ENCODE assay signal across 8 cellular contexts in genomic region chr12:6828671-6829531, GRCh38. TPM values are rescaled to one million over a fixed set of nuclear protein-coding genes. Genes with fewer than 3 reads are reported as not detected.
DNase-seq lines count a peak whose midpoint lies in the region; ATAC-seq and TF ChIP-seq lines count a peak whose summit lies in the region.

No MANE protein-coding gene starts in this region.

- TF ChIP-seq CTCF in BJ (IDR thresholded peaks at IDR 0.05; ENCODE audit: insufficient read depth, low read depth, low read length), result no peak
- peak in 2 of 56 donors; percentile 3 to 5 for TF ChIP-seq CTCF in dorsolateral prefrontal cortex (IDR thresholded peaks at IDR 0.05 in 54 of 56, conservative IDR thresholded peaks at IDR 0.05 in 2 of 56; ENCODE audit: low read depth in 1 of 56, partially characterized antibody in 56 of 56)
- TF ChIP-seq CTCF in lung (IDR thresholded peaks at IDR 0.05; ENCODE audit: control extremely low read depth, extremely low read depth), result no peak

- ATAC-seq in activated CD4-positive, alpha-beta T cell treated with anti-CD3 and anti-CD28 coated beads for 36 hours, result peak; percentile 47
- ATAC-seq in lung (ENCODE audit: insufficient read depth, low FRiP score) (no peak), HG02884 (IDR thresholded peaks at IDR 0.05; ENCODE audit: unreplicated experiment) (no peak), HG03039 (IDR thresholded peaks at IDR 0.05; ENCODE audit: unreplicated experiment) (no peak)

- peak overlapping the region; percentile 77 for H3K4me3 Mint-ChIP-seq in activated CD4-positive, alpha-beta T cell treated with anti-CD3 and anti-CD28 coated beads for 36 hours

- DNase-seq in BJ (ENCODE audit: low read depth) (no peak), HuH-7 (ENCODE audit: low spot score) (peak; percentile 58), dorsolateral prefrontal cortex (peak in 7 of 10 donors; percentile 62 to 84 (median 70)), lung (ENCODE audit: low spot score) (no peak), stromal cell of bone marrow (ENCODE audit: low read depth) (peak; percentile 34)
- DNase-seq in activated CD4-positive, alpha-beta T cell treated with anti-CD3 and anti-CD28 coated beads for 36 hours, result peak; percentile 59

- H3K27me3 ChIP-seq in BJ (ENCODE audit: control insufficient read depth, insufficient read depth, low read length) (no peaks in the 10 kb centered on the region), dorsolateral prefrontal cortex (no peaks in the 10 kb centered on the region), lung (ENCODE audit: control insufficient read depth, insufficient read depth) (no peaks in the 10 kb centered on the region)

- 0 to 1% methylated on average over 59 to 89 of the region's 89 CpGs for WGBS in lung, 2 donors

- H3K4me1 Mint-ChIP-seq in activated CD4-positive, alpha-beta T cell treated with anti-CD3 and anti-CD28 coated beads for 36 hours, result peaks cover 22% of the 10 kb centered on the region

- peaks cover 0 to 10% of the 10 kb centered on the region in 2 donors for H3K4me1 ChIP-seq in lung (ENCODE audit: control insufficient read depth in 2 of 2, insufficient read depth in 2 of 2, low read length in 2 of 2)

- H3K4me3 ChIP-seq in BJ (ENCODE audit: low read depth, low read length) (peak overlapping the region; percentile 93), dorsolateral prefrontal cortex (peak overlapping the region; percentile 54 to 91 (median 80)), lung (peak overlapping the region; percentile 60)

- H3K9me3 Mint-ChIP-seq in activated CD4-positive, alpha-beta T cell treated with anti-CD3 and anti-CD28 coated beads for 36 hours (ENCODE audit: low read depth), result no peaks in the 10 kb centered on the region

- intact Hi-C loops in activated CD4-positive, alpha-beta T cell treated with anti-CD3 and anti-CD28 coated beads for 36 hours (cut with DNase I, micrococcal nuclease), result loop anchor here in 1 of 2 experiments (5.0 kb wide), 2 partner anchors 37 to 222 kb away; partner anchors contain the start of gene CHD4
- intact Hi-C loops in dorsolateral prefrontal cortex (cut with DNase I), result loop anchor here (5.0 kb wide), 3 partner anchors 62 to 232 kb away; partner anchors contain the start of gene PTMS (in 2 of the 2)

- peak overlapping the region; percentile 74 for H3K27ac Mint-ChIP-seq in activated CD4-positive, alpha-beta T cell treated with anti-CD3 and anti-CD28 coated beads for 36 hours

- peaks cover 21% of the 10 kb centered on the region for H3K36me3 ChIP-seq in BJ (ENCODE audit: control insufficient read depth, insufficient read depth, low read length)
- H3K36me3 ChIP-seq in lung (ENCODE audit: control insufficient read depth in 2 of 2, insufficient read depth in 2 of 2, low read length in 2 of 2), result peaks cover 0 to 8% of the 10 kb centered on the region in 2 donors

- H3K36me3 Mint-ChIP-seq in activated CD4-positive, alpha-beta T cell treated with anti-CD3 and anti-CD28 coated beads for 36 hours (ENCODE audit: low read depth), result no peaks in the 10 kb centered on the region

- CTCF ChIA-PET in BJ (lab: Yijun Ruan, JAX), result interaction anchor here (0.8 to 12.9 kb wide), 10 partner anchors 10 to 209 kb away, joined by 3 to 92 read pairs (median 4); partner anchors contain the start of genes CDCA3, MLF2 and USP5
- CTCF ChIA-PET in activated CD4-positive, alpha-beta T cell treated with anti-CD3 and anti-CD28 coated beads for 36 hours (lab: Charles Lee), result interaction anchor here (0.6 to 6.3 kb wide), 11 partner anchors 15 to 218 kb away, joined by 3 to 54 read pairs (median 3); partner anchors contain the start of genes CDCA3 and MLF2

- H3K27me3 Mint-ChIP-seq in activated CD4-positive, alpha-beta T cell treated with anti-CD3 and anti-CD28 coated beads for 36 hours, result peaks cover 28% of the 10 kb centered on the region

- no peaks in the 10 kb centered on the region for H3K9me3 ChIP-seq in lung (ENCODE audit: control insufficient read depth in 2 of 2, insufficient read depth in 1 of 2, low read length in 1 of 2)

- H3K27ac ChIP-seq in dorsolateral prefrontal cortex (peak overlapping the region in 55 of 59 donors; percentile 22 to 95 (median 83)), lung (ENCODE audit: low read depth in 1 of 2, low read length in 1 of 2) (peak overlapping the region; percentile 62 to 77)

- POLR2A ChIA-PET in BJ (lab: Charles Lee), result interaction anchor here (1.0 kb wide), 1 partner anchor 140 kb away, joined by 4 read pairs; the partner anchor contains the start of gene ZNF384
- POLR2A ChIA-PET in activated CD4-positive, alpha-beta T cell treated with anti-CD3 and anti-CD28 coated beads for 36 hours (lab: Charles Lee), result interaction anchor here (0.6 to 1.1 kb wide), 2 partner anchors 48 to 105 kb away, joined by 3 to 4 read pairs; partner anchors contain the start of gene COPS7A

RNA-seq across cellular contexts. Expression of gene P3H3, which starts 0.7 kb away (rescaled TPM):
- polyA plus RNA-seq in BJ (2011; rRNA removed), result 40.9 and 71.6 TPM in 2 replicates
- polyA minus RNA-seq in BJ (2011; rRNA and poly(A)+ RNA removed), result 19.5 and 23.4 TPM in 2 replicates
- 1 to 10 TPM in 1 of 2 experiments, under 1 TPM in 1; 0.86 to 1.3 TPM for total RNA-seq in activated CD4-positive, alpha-beta T cell treated with anti-CD3 and anti-CD28 coated beads for 36 hours
- total RNA-seq in dorsolateral prefrontal cortex, result 10 to 100 TPM; 14.2 to 61.4 (median 29.3) TPM
- 10 to 100 TPM; 16.1 to 23.3 TPM for total RNA-seq in lung
- polyA plus RNA-seq in lung, result 10 to 100 TPM in 1 of 2 donors, 1 to 10 TPM in 1; 9.3 to 12.2 TPM

RNA-seq across cellular contexts. Expression of gene GPR162, which starts 7.3 kb away (rescaled TPM):
- polyA plus RNA-seq in BJ (2011; rRNA removed) (3.3 and 6.6 TPM in 2 replicates), lung (10 to 100 TPM; 22.8 to 24.6 TPM)
- 3.6 and 3.8 TPM in 2 replicates for polyA minus RNA-seq in BJ (2011; rRNA and poly(A)+ RNA removed)
- under 1 TPM; 0.11 to 0.26 TPM for total RNA-seq in activated CD4-positive, alpha-beta T cell treated with anti-CD3 and anti-CD28 coated beads for 36 hours
- total RNA-seq in dorsolateral prefrontal cortex (100 to 1,000 TPM in 117 of 120 experiments, 10 to 100 TPM in 3; 49.5 to 245 (median 167) TPM), lung (10 to 100 TPM; 23.4 to 36.0 TPM)

RNA-seq across cellular contexts. Expression of gene GNB3, which starts 11.8 kb away (rescaled TPM):
- 3.3 and 5.3 TPM in 2 replicates for polyA plus RNA-seq in BJ (2011; rRNA removed)
- polyA minus RNA-seq in BJ (2011; rRNA and poly(A)+ RNA removed), result 1.6 and 3.7 TPM in 2 replicates
- under 1 TPM; 0.66 to 0.76 TPM for total RNA-seq in activated CD4-positive, alpha-beta T cell treated with anti-CD3 and anti-CD28 coated beads for 36 hours
- total RNA-seq in dorsolateral prefrontal cortex, result 10 to 100 TPM in 110 of 120 experiments, 1 to 10 TPM in 10; 6.0 to 46.0 (median 17.9) TPM
- 1 to 10 TPM; 1.3 to 3.3 TPM for total RNA-seq in lung
- 1 to 10 TPM; 1.2 to 2.0 TPM for polyA plus RNA-seq in lung

RNA-seq across cellular contexts. Expression of gene CDCA3, which starts 22.2 kb away (rescaled TPM):
- 39.2 and 57.1 TPM in 2 replicates for polyA plus RNA-seq in BJ (2011; rRNA removed)
- polyA minus RNA-seq in BJ (2011; rRNA and poly(A)+ RNA removed), result 16.6 and 20.1 TPM in 2 replicates
- total RNA-seq in activated CD4-positive, alpha-beta T cell treated with anti-CD3 and anti-CD28 coated beads for 36 hours, result 10 to 100 TPM; 87.8 to 99.7 TPM
- 1 to 10 TPM in 109 of 120 experiments, under 1 TPM in 11; 0.58 to 4.1 (median 1.9) TPM for total RNA-seq in dorsolateral prefrontal cortex
- 1 to 10 TPM; 1.3 to 3.5 TPM for total RNA-seq in lung
- polyA plus RNA-seq in lung, result 1 to 10 TPM; 2.2 to 4.1 TPM

RNA-seq across cellular contexts. Expression of gene USP5, which starts 23.0 kb away (rescaled TPM):
- polyA plus RNA-seq in BJ (2011; rRNA removed) (52.9 and 90.0 TPM in 2 replicates), lung (10 to 100 TPM; 24.8 to 38.1 TPM)
- polyA minus RNA-seq in BJ (2011; rRNA and poly(A)+ RNA removed), result 79.9 and 113 TPM in 2 replicates
- total RNA-seq in activated CD4-positive, alpha-beta T cell treated with anti-CD3 and anti-CD28 coated beads for 36 hours, result 100 to 1,000 TPM; 128 to 132 TPM
- total RNA-seq in dorsolateral prefrontal cortex (100 to 1,000 TPM in 113 of 120 experiments, 10 to 100 TPM in 7; 77.3 to 191 (median 146) TPM), lung (10 to 100 TPM; 35.3 to 92.1 TPM)

Comparison
In these comparisons a context has a peak if more than half of its experiments do, and no peak if none do; other contexts are left out.
1. DNase-seq: peak in HuH-7 (single experiment), activated CD4-positive, alpha-beta T cell treated with anti-CD3 and anti-CD28 coated beads for 36 hours (single experiment), dorsolateral prefrontal cortex (7 of 10) and stromal cell of bone marrow (single experiment); none in BJ (single experiment) and lung (single experiment).
2. RNA of gene P3H3, which starts 0.7 kb away (total RNA-seq): 14.2 to 61.4 TPM in dorsolateral prefrontal cortex and 16.1 to 23.3 TPM in lung; 0.86 to 1.3 TPM in activated CD4-positive, alpha-beta T cell treated with anti-CD3 and anti-CD28 coated beads for 36 hours; every median in the first group is over 4 times any median in the second.
3. RNA of gene GPR162, which starts 7.3 kb away (total RNA-seq): 49.5 to 245 TPM in dorsolateral prefrontal cortex and 23.4 to 36.0 TPM in lung; 0.11 to 0.26 TPM in activated CD4-positive, alpha-beta T cell treated with anti-CD3 and anti-CD28 coated beads for 36 hours; every median in the first group is over 10 times any median in the second.
4. Peak in every context shown above with its lines, with median percentiles within 50 percentile points of each other: H3K4me3 ChIP-seq.